ENCODE assay signal across 1 cellular context in the genomic region with DNA sequence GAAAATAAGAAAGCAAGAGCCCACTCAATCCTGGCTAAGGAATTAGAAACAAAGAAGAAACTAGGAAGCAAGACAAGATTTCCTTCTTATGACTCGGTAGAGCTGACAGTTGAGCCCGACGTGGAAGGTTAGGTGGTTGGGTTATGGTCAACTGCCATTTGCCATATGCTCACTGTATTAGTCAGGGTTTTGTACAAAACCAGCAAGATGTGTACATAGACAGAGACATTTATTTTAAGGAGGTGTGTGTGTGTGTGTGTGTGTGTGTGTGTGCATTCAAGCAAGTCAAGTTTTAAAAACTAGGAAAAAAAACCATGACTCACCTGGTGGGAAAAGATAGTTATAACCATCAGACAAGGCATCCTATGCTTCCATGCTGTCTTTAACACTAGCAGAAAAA.
TF ChIP-seq lines count a peak whose summit lies in the region.

No MANE protein-coding gene starts in this region.

TF ChIP-seq in H1, 55 proteins besides CTCF, POLR2A, EP300 and RAD21 (continued from another document):
- TF ChIP-seq, protein P1, sequence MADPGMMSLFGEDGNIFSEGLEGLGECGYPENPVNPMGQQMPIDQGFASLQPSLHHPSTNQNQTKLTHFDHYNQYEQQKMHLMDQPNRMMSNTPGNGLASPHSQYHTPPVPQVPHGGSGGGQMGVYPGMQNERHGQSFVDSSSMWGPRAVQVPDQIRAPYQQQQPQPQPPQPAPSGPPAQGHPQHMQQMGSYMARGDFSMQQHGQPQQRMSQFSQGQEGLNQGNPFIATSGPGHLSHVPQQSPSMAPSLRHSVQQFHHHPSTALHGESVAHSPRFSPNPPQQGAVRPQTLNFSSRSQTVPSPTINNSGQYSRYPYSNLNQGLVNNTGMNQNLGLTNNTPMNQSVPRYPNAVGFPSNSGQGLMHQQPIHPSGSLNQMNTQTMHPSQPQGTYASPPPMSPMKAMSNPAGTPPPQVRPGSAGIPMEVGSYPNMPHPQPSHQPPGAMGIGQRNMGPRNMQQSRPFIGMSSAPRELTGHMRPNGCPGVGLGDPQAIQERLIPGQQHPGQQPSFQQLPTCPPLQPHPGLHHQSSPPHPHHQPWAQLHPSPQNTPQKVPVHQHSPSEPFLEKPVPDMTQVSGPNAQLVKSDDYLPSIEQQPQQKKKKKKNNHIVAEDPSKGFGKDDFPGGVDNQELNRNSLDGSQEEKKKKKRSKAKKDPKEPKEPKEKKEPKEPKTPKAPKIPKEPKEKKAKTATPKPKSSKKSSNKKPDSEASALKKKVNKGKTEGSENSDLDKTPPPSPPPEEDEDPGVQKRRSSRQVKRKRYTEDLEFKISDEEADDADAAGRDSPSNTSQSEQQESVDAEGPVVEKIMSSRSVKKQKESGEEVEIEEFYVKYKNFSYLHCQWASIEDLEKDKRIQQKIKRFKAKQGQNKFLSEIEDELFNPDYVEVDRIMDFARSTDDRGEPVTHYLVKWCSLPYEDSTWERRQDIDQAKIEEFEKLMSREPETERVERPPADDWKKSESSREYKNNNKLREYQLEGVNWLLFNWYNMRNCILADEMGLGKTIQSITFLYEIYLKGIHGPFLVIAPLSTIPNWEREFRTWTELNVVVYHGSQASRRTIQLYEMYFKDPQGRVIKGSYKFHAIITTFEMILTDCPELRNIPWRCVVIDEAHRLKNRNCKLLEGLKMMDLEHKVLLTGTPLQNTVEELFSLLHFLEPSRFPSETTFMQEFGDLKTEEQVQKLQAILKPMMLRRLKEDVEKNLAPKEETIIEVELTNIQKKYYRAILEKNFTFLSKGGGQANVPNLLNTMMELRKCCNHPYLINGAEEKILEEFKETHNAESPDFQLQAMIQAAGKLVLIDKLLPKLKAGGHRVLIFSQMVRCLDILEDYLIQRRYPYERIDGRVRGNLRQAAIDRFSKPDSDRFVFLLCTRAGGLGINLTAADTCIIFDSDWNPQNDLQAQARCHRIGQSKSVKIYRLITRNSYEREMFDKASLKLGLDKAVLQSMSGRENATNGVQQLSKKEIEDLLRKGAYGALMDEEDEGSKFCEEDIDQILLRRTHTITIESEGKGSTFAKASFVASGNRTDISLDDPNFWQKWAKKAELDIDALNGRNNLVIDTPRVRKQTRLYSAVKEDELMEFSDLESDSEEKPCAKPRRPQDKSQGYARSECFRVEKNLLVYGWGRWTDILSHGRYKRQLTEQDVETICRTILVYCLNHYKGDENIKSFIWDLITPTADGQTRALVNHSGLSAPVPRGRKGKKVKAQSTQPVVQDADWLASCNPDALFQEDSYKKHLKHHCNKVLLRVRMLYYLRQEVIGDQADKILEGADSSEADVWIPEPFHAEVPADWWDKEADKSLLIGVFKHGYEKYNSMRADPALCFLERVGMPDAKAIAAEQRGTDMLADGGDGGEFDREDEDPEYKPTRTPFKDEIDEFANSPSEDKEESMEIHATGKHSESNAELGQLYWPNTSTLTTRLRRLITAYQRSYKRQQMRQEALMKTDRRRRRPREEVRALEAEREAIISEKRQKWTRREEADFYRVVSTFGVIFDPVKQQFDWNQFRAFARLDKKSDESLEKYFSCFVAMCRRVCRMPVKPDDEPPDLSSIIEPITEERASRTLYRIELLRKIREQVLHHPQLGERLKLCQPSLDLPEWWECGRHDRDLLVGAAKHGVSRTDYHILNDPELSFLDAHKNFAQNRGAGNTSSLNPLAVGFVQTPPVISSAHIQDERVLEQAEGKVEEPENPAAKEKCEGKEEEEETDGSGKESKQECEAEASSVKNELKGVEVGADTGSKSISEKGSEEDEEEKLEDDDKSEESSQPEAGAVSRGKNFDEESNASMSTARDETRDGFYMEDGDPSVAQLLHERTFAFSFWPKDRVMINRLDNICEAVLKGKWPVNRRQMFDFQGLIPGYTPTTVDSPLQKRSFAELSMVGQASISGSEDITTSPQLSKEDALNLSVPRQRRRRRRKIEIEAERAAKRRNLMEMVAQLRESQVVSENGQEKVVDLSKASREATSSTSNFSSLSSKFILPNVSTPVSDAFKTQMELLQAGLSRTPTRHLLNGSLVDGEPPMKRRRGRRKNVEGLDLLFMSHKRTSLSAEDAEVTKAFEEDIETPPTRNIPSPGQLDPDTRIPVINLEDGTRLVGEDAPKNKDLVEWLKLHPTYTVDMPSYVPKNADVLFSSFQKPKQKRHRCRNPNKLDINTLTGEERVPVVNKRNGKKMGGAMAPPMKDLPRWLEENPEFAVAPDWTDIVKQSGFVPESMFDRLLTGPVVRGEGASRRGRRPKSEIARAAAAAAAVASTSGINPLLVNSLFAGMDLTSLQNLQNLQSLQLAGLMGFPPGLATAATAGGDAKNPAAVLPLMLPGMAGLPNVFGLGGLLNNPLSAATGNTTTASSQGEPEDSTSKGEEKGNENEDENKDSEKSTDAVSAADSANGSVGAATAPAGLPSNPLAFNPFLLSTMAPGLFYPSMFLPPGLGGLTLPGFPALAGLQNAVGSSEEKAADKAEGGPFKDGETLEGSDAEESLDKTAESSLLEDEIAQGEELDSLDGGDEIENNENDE (IDR thresholded peaks at IDR 0.05; ENCODE audit: insufficient replicate concordance, low read length): no peak
- TF ChIP-seq RNF2 (IDR thresholded peaks at IDR 0.05; ENCODE audit: borderline replicate concordance, low read depth, low read length, missing control alignments, poor library complexity, severe bottlenecking) (no peak), KDM1A (IDR thresholded peaks at IDR 0.05; ENCODE audit: borderline replicate concordance, low read length) (no peak), SIX5 (IDR thresholded peaks at IDR 0.05; ENCODE audit: low read depth, low read length) (no peak), CREB1 (IDR thresholded peaks at IDR 0.05) (no peak), TAF7 (optimal IDR thresholded peaks at IDR 0.05; ENCODE audit: borderline replicate concordance, low read depth, low read length) (no peak), HDAC6 (IDR thresholded peaks at IDR 0.05; ENCODE audit: low read depth, low read length) (no peak), GTF2F1 (IDR thresholded peaks at IDR 0.05; ENCODE audit: borderline replicate concordance, low read depth, low read length) (no peak), EZH2 (IDR thresholded peaks at IDR 0.05; ENCODE audit: low read depth, low read length, severe bottlenecking) (no peak), BCL11A (IDR thresholded peaks at IDR 0.05; ENCODE audit: low read depth in 2 of 2, low read length in 2 of 2) (no peak), ZNF274 (IDR thresholded peaks at IDR 0.05; ENCODE audit: borderline replicate concordance, extremely low read depth, low read length) (no peak), SP4 (IDR thresholded peaks at IDR 0.05; ENCODE audit: low read length) (no peak), EGR1 (IDR thresholded peaks at IDR 0.05; ENCODE audit: borderline replicate concordance, low read depth, low read length) (no peak)
- TF ChIP-seq, protein P2, sequence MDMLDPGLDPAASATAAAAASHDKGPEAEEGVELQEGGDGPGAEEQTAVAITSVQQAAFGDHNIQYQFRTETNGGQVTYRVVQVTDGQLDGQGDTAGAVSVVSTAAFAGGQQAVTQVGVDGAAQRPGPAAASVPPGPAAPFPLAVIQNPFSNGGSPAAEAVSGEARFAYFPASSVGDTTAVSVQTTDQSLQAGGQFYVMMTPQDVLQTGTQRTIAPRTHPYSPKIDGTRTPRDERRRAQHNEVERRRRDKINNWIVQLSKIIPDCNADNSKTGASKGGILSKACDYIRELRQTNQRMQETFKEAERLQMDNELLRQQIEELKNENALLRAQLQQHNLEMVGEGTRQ (IDR thresholded peaks at IDR 0.05; ENCODE audit: low read length): no peak
TF ChIP-seq in H1: peak in this region for 0.
